In the genomic region with DNA sequence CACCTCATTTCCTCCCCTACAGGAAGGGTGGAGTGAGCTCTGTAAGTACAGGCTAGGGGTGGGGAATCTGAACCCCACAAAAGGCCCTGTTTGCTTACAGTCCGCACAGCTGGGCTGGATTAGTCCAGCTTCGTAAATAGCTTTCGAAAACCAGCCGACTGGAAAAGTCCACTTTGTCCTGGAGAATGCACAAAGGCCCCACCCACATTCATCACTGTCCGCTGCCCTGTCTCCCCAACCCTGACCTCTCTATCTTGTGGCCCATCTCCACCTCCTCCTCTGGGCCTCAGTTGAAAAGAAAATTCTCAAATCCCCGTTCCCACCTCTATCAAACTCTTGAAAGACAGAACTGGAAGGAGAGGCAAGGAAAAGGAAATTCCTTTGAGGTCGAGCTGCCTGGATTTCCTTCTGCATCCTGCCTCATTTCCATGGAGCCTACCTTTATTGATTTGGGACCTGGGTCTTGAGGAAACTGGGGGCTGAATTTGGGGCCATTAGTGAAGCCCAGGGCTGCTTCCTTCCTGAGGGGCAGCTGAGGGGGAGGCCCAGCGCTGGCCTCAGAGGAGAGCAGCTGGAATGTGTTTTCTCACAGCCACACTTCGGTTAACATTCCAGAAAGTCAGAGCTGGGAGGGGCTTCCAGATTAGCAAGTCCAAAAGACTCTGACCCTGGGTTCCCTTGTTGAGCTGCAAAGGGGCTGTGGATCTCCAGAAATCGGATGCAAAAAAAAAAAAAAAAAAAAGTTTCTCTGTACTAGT, we compare ENCODE assay signal across 10 cellular contexts.
A peak's percentile ranks its signal among the peaks of the same experiment; 100 is the strongest.
DNase-seq lines count a peak whose midpoint lies in the region; ATAC-seq, FAIRE-seq and TF ChIP-seq lines count a peak whose summit lies in the region.
"Had no signal": no experiment of that assay in that cellular context is flagged by ENCODE, and none has a peak within 500 bp of the region (broad histone marks: within the 10 kb centered on the region; RNA-seq: fewer than 3 reads in every experiment).

No MANE protein-coding gene starts in this region.

- POLR2A ChIA-PET in SK-N-SH (lab: Yijun Ruan, JAX) = no interaction called here

- no peaks in the 10 kb centered on the region for H3K27me3 Mint-ChIP-seq in neural crest cell (ENCODE audit: low read depth)

- H3K9me3 ChIP-seq in SK-N-SH (no peaks in the 10 kb centered on the region), aorta (ENCODE audit: control insufficient read depth, low read length) (no peaks in the 10 kb centered on the region)

- no peak for TF ChIP-seq POLR2A in GM12891 (IDR thresholded peaks at IDR 0.05; ENCODE audit: low read depth, low read length)

- intact Hi-C loops in Right ventricle myocardium superior (cut with DNase I) (loop anchor here (5.0 kb wide), 1 partner anchor 90 kb away; no protein-coding TSS in a partner anchor), aorta (cut with DNase I) (no loop called here)

- H3K4me1 ChIP-seq in SK-N-SH (ENCODE audit: control insufficient read depth in 1 of 2, insufficient read depth in 2 of 2, low read depth in 1 of 2, low read length in 1 of 2) (no peaks in the 10 kb centered on the region), aorta (ENCODE audit: control insufficient read depth in 1 of 2, insufficient read depth in 2 of 2, low read length in 2 of 2) (no peaks in the 10 kb centered on the region)

- DNase-seq in SK-N-SH = no peak
- DNase-seq in Right ventricle myocardium superior = peak; percentile 64
- DNase-seq in neural crest cell (ENCODE audit: low read depth, low spot score) = no peak
- peak; percentile 57 to 71 for DNase-seq in aorta
- DNase-seq in Kasumi-1 (lab: John Stamatoyannopoulos, UW) = no peak
- DNase-seq in GM12891 (ENCODE audit: insufficient read length, low spot score) = no peak
- no peak for DNase-seq in effector CD8-positive, alpha-beta T cell (lab: John Stamatoyannopoulos, UW)
- DNase-seq: 8988T had no signal

- peak overlapping the region; percentile 5 for H3K4me3 Mint-ChIP-seq in neural crest cell

- H3K9me2 ChIP-seq in SK-N-SH = no peaks in the 10 kb centered on the region

- no peak for TF ChIP-seq CTCF in SK-N-SH (IDR thresholded peaks at IDR 0.05)
- no peak for TF ChIP-seq CTCF in neural crest cell (conservative IDR thresholded peaks at IDR 0.05)

- H3K79me2 ChIP-seq in SK-N-SH (ENCODE audit: insufficient read depth) = no peaks in the 10 kb centered on the region

- no peaks in the 10 kb centered on the region for H4K20me1 ChIP-seq in SK-N-SH (ENCODE audit: insufficient read depth)

- CTCF ChIA-PET in SK-N-SH (lab: Yijun Ruan, JAX) = interaction anchor here (1.5 to 2.2 kb wide), 2 partner anchors 38 to 93 kb away, joined by 3 to 6 read pairs; no protein-coding TSS in a partner anchor

- H3K27ac ChIP-seq in SK-N-SH (ENCODE audit: low read depth in 2 of 2, low read length in 1 of 2) = no peak overlapping the region
- H3K27ac ChIP-seq in aorta (ENCODE audit: low read depth in 1 of 2, low read length in 2 of 2) = peak overlapping the region in 1 of 2 donors; percentile 31

- H3K4me1 Mint-ChIP-seq in neural crest cell = peaks cover 26% of the 10 kb centered on the region

- no peaks in the 10 kb centered on the region for H3K27me3 ChIP-seq in SK-N-SH (ENCODE audit: insufficient read depth)
- H3K27me3 ChIP-seq in aorta (ENCODE audit: control insufficient read depth in 1 of 2, insufficient read depth in 2 of 2, low read length in 1 of 2) = no peaks in the 10 kb centered on the region

- no peak overlapping the region for H3K9ac ChIP-seq in SK-N-SH

- H2AFZ ChIP-seq in SK-N-SH (ENCODE audit: low read depth) = no peak overlapping the region; the same call in 1 of the 2 replicates

- H3K27ac Mint-ChIP-seq in neural crest cell (ENCODE audit: unreplicated experiment) = peak overlapping the region; percentile 83

- ATAC-seq in SK-N-SH treated with all-trans-retinoic acid at 6 μM for 48 hours (peak; percentile 51; the same call in 1 of the 3 replicates), Right ventricle myocardium superior (ENCODE audit: poor library complexity) (peak; percentile 66), aorta (ENCODE audit: low FRiP score) (no peak)

- H3F3A ChIP-seq in SK-N-SH (replicated peaks; ENCODE audit: insufficient read depth) = no peaks in the 10 kb centered on the region

- H3K9me3 Mint-ChIP-seq in neural crest cell = no peaks in the 10 kb centered on the region

- WGBS in SK-N-SH (ENCODE audit: low lambda C conversion rate) = 55% methylated on average over 9 of the region's 10 CpGs
- 20 to 26% methylated on average over 10 of the region's 10 CpGs for WGBS in aorta, 2 donors

- H3K4me2 ChIP-seq in SK-N-SH = no peak overlapping the region

- no peak for TF ChIP-seq EP300 in SK-N-SH (IDR thresholded peaks at IDR 0.05; ENCODE audit: borderline replicate concordance in 1 of 2, low read depth in 1 of 2, low read length in 1 of 2)

- H3K36me3 ChIP-seq in SK-N-SH (replicated peaks in 1 of 2; ENCODE audit: control insufficient read depth in 1 of 2, insufficient read depth in 2 of 2, low read length in 1 of 2) = no peaks in the 10 kb centered on the region
- H3K36me3 ChIP-seq in aorta (ENCODE audit: control insufficient read depth in 1 of 2, insufficient read depth in 2 of 2, low read length in 1 of 2) = no peaks in the 10 kb centered on the region

- H3K4me3 ChIP-seq in SK-N-SH (ENCODE audit: low read depth in 2 of 2, low read length in 1 of 2) = no peak overlapping the region
- no peak overlapping the region for H3K4me3 ChIP-seq in aorta (ENCODE audit: low read length in 2 of 2)

- no peak for FAIRE-seq in GM12891 (lab: Jason Lieb, UNC)
- FAIRE-seq: keratinocyte had no signal

- H3K36me3 Mint-ChIP-seq in neural crest cell (ENCODE audit: low read depth) = no peaks in the 10 kb centered on the region

- no peak for TF ChIP-seq RAD21 in SK-N-SH (IDR thresholded peaks at IDR 0.05; ENCODE audit: low read length)

TF ChIP-seq in SK-N-SH treated with all-trans-retinoic acid at 6 μM for 48 hours, 23 proteins besides CTCF, POLR2A, EP300 and RAD21 (continues in another document):
- TF ChIP-seq, protein P1, sequence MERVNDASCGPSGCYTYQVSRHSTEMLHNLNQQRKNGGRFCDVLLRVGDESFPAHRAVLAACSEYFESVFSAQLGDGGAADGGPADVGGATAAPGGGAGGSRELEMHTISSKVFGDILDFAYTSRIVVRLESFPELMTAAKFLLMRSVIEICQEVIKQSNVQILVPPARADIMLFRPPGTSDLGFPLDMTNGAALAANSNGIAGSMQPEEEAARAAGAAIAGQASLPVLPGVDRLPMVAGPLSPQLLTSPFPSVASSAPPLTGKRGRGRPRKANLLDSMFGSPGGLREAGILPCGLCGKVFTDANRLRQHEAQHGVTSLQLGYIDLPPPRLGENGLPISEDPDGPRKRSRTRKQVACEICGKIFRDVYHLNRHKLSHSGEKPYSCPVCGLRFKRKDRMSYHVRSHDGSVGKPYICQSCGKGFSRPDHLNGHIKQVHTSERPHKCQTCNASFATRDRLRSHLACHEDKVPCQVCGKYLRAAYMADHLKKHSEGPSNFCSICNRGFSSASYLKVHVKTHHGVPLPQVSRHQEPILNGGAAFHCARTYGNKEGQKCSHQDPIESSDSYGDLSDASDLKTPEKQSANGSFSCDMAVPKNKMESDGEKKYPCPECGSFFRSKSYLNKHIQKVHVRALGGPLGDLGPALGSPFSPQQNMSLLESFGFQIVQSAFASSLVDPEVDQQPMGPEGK (CRISPR knock-in tag; IDR thresholded peaks at IDR 0.05; ENCODE audit: borderline replicate concordance) = no peak
- TF ChIP-seq PPARA (CRISPR knock-in tag; IDR thresholded peaks at IDR 0.05; ENCODE audit: borderline replicate concordance) (no peak), OSR1 (CRISPR knock-in tag; IDR thresholded peaks at IDR 0.05) (no peak), ZC3H10 (CRISPR knock-in tag; IDR thresholded peaks at IDR 0.05) (no peak)

TF ChIP-seq in SK-N-SH, 30 proteins besides CTCF, POLR2A, EP300 and RAD21 (continues in another document):
- TF ChIP-seq, protein P2, sequence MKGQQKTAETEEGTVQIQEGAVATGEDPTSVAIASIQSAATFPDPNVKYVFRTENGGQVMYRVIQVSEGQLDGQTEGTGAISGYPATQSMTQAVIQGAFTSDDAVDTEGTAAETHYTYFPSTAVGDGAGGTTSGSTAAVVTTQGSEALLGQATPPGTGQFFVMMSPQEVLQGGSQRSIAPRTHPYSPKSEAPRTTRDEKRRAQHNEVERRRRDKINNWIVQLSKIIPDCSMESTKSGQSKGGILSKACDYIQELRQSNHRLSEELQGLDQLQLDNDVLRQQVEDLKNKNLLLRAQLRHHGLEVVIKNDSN (IDR thresholded peaks at IDR 0.05; ENCODE audit: borderline replicate concordance, low read depth) = no peak
- no peak for TF ChIP-seq GABPA (IDR thresholded peaks at IDR 0.05; ENCODE audit: low read depth)
- TF ChIP-seq RFX5 (IDR thresholded peaks at IDR 0.05; ENCODE audit: low read length) = no peak
- no peak for TF ChIP-seq NFIC (IDR thresholded peaks at IDR 0.05; ENCODE audit: borderline replicate concordance)
- no peak for TF ChIP-seq TEAD4 (IDR thresholded peaks at IDR 0.05; ENCODE audit: borderline replicate concordance, insufficient read depth)
- TF ChIP-seq NRF1 (IDR thresholded peaks at IDR 0.05; ENCODE audit: low read depth, low read length) = no peak
- TF ChIP-seq MEF2A (IDR thresholded peaks at IDR 0.05; ENCODE audit: borderline replicate concordance, low read depth) = no peak
- no peak for TF ChIP-seq ELF1 (IDR thresholded peaks at IDR 0.05)
- TF ChIP-seq POLR2AphosphoS5 (IDR thresholded peaks at IDR 0.05; ENCODE audit: low read depth, low read length) = no peak

TF ChIP-seq in GM12891, 5 proteins besides CTCF, POLR2A, EP300 and RAD21:
- TF ChIP-seq POU2F2 (IDR thresholded peaks at IDR 0.05; ENCODE audit: low read depth, low read length) (no peak), POLR2AphosphoS5 (IDR thresholded peaks at IDR 0.05; ENCODE audit: low read depth, low read length) (no peak), TAF1 (IDR thresholded peaks at IDR 0.05; ENCODE audit: low read depth, low read length) (no peak), PAX5 (IDR thresholded peaks at IDR 0.05; ENCODE audit: insufficient read depth, low read length, severe bottlenecking) (no peak), SPI1 (IDR thresholded peaks at IDR 0.05; ENCODE audit: low read depth, low read length) (no peak)
TF ChIP-seq in GM12891: peak in this region for 0.

Comparison
In these comparisons a context has a peak if more than half of its experiments do, and no peak if none do; other contexts are left out.
1. DNase-seq: peak in Right ventricle myocardium superior (single experiment) and aorta (2 of 2); none in SK-N-SH (single experiment), neural crest cell (single experiment), Kasumi-1 (0 of 2), GM12891 (single experiment) and effector CD8-positive, alpha-beta T cell (single experiment).